8 cellular contexts compared by ENCODE assay signal in the genomic region with DNA sequence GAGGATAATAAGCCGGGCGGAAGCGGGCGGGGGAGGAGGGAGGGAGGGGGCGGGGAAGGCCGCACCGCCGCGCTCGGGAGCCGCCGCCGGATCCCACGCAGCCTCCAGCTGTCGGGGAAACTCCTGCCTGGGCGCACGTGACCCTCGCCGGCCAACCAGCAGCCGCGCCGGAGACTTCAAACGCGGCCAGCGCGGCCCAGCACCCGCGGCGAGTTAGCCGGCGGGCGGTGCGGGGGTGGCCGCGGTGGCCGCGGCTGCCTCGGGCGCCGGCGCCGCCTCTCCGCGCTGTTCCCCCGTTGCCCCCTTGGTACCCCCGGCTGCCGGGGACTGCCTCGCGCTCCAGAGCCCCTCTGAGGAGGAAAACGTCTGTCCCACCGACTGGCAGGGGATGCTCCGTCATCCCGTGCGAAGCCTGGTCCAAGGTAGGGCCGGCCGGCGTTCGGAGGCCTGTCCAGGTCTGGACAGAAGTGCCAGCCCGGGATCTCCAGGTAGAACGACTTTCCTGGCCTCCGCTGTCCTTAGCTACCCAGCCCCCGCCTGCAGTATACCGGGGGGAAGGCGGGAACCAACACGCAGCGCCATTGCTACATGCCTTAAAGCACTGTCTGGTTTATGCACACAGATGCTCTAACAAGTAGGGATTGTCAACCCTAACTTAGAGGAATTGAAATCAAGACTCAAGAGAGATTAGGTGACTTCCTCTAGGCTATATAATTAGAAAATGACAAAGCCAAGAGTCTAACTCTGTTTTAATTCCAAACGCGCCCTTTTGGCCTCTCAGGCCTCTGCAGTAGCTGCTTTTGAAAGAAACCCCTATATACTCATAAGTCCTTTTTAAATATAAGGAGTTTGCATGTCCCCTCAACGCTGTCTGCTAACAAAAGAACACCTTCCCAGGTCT. TPM values are rescaled to one million over a fixed set of nuclear protein-coding genes. Genes with fewer than 3 reads are reported as not detected.
DNase-seq lines count a peak whose midpoint lies in the region; ATAC-seq and TF ChIP-seq lines count a peak whose summit lies in the region.

A gene with protein sequence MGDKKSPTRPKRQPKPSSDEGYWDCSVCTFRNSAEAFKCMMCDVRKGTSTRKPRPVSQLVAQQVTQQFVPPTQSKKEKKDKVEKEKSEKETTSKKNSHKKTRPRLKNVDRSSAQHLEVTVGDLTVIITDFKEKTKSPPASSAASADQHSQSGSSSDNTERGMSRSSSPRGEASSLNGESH (minus strand): TSS at position 9 of the 901 bp plus-strand sequence. CDS start 68 bp downstream, outside the sequence.

- peaks cover 41% of the 10 kb centered on the region for H3K4me1 Mint-ChIP-seq in activated naive CD8-positive, alpha-beta T cell treated with anti-CD3 and anti-CD28 coated beads, Interleukin-2, amount 50 U/mL, for 24 hours

- H3K23ac ChIP-seq in trophoblast cell (ENCODE audit: low read length), result no peak within 1 kb of the TSS

- peak within 1 kb of the TSS; percentile 85 for H3K27ac Mint-ChIP-seq in activated naive CD8-positive, alpha-beta T cell treated with anti-CD3 and anti-CD28 coated beads, Interleukin-2, amount 50 U/mL, for 24 hours

- peak within 1 kb of the TSS; percentile 85 for H2BK120ac ChIP-seq in trophoblast cell (ENCODE audit: insufficient read depth, low read length, poor library complexity)

- H3K4me1 ChIP-seq in cardiac muscle cell (ENCODE audit: low read depth) (peaks cover 12% of the 10 kb centered on the region), trophoblast cell (ENCODE audit: control insufficient read depth in 1 of 2, insufficient read depth in 2 of 2, low read length in 2 of 2) (no peaks in the 10 kb centered on the region), tibial nerve (peaks cover 0 to 40% (median 6%) of the 10 kb centered on the region in 4 donors)

- H3K4me3 Mint-ChIP-seq in activated naive CD8-positive, alpha-beta T cell treated with anti-CD3 and anti-CD28 coated beads, Interleukin-2, amount 50 U/mL, for 24 hours, result peak within 1 kb of the TSS; percentile 92

- DNase-seq in GM10248 (ENCODE audit: extremely low spot score) (peak; percentile 92), HEK293T (ENCODE audit: extremely low spot score) (peak; percentile 92), MV-4-11 (lab: John Stamatoyannopoulos, UW) (peak; percentile 80), SW480 (ENCODE audit: low spot score) (peak; percentile 82), cardiac muscle cell (ENCODE audit: low read depth in 1 of 2, low spot score in 1 of 2) (peak; percentile 93 to 95), trophoblast cell (peak; percentile 89 to 93), tibial nerve (ENCODE audit: low spot score in 2 of 2) (peak; percentile 79 to 80)
- DNase-seq in activated naive CD8-positive, alpha-beta T cell treated with anti-CD3 and anti-CD28 coated beads, Interleukin-2, amount 50 U/mL, for 24 hours, result peak; percentile 88

- peak within 1 kb of the TSS; percentile 94 for H3K18ac ChIP-seq in trophoblast cell (ENCODE audit: low read length)

- ATAC-seq in activated naive CD8-positive, alpha-beta T cell treated with anti-CD3 and anti-CD28 coated beads, Interleukin-2, amount 50 U/mL, for 24 hours, result peak; percentile 85

- H2AK5ac ChIP-seq in trophoblast cell (ENCODE audit: low read length), result no peak within 1 kb of the TSS

- peak within 1 kb of the TSS; percentile 93 for H4K8ac ChIP-seq in trophoblast cell (ENCODE audit: low read depth, low read length)

- TF ChIP-seq CTCF in GM10248 (IDR thresholded peaks at IDR 0.05; ENCODE audit: control extremely low read depth, extremely low read depth, low read depth, missing control alignments) (no peak), cardiac muscle cell (IDR thresholded peaks at IDR 0.05; ENCODE audit: low read depth, low read length) (no peak), tibial nerve (IDR thresholded peaks at IDR 0.05) (no peak)

- H3K36me3 Mint-ChIP-seq in activated naive CD8-positive, alpha-beta T cell treated with anti-CD3 and anti-CD28 coated beads, Interleukin-2, amount 50 U/mL, for 24 hours (ENCODE audit: low read depth), result peaks cover 17% of the 10 kb centered on the region

- peak within 1 kb of the TSS; percentile 72 for H3K9ac ChIP-seq in trophoblast cell (ENCODE audit: low read length)

- peak within 1 kb of the TSS; percentile 91 for H3K4me2 ChIP-seq in trophoblast cell (ENCODE audit: low read length)

- H2BK5ac ChIP-seq in trophoblast cell (ENCODE audit: low read depth, low read length, poor library complexity), result peak within 1 kb of the TSS; percentile 64

- H3K4ac ChIP-seq in trophoblast cell (ENCODE audit: low read depth, low read length), result no peak within 1 kb of the TSS

- H4K91ac ChIP-seq in trophoblast cell (ENCODE audit: low read depth, low read length), result peak within 1 kb of the TSS; percentile 86

- peaks cover 5% of the 10 kb centered on the region for H3K79me2 ChIP-seq in trophoblast cell (ENCODE audit: control insufficient read depth, insufficient read depth, low read length, poor library complexity)

- peaks cover 10% of the 10 kb centered on the region for H3K79me1 ChIP-seq in trophoblast cell (ENCODE audit: low read length)

- CTCF ChIA-PET in GM10248 (lab: Yijun Ruan, JAX), result interaction anchor here (1.1 to 1.9 kb wide), 2 partner anchors 53 to 60 kb away, joined by 3 to 7 read pairs; no protein-coding TSS in a partner anchor
- CTCF ChIA-PET in HEK293T (lab: Yijun Ruan, JAX), result interaction anchor here (0.5 kb wide), 1 partner anchor 20 kb away, joined by 3 read pairs; no protein-coding TSS in a partner anchor

- H3K27ac ChIP-seq in cardiac muscle cell, result peak within 1 kb of the TSS; percentile 96
- peak within 1 kb of the TSS; percentile 63 for H3K27ac ChIP-seq in trophoblast cell (ENCODE audit: low read depth, low read length)
- H3K27ac ChIP-seq in tibial nerve, result peak within 1 kb of the TSS; percentile 86 to 95 (median 90)

- peak within 1 kb of the TSS; percentile 63 for H4K12ac ChIP-seq in trophoblast cell (ENCODE audit: low read depth, low read length)

- TF ChIP-seq POLR2A in tibial nerve (IDR thresholded peaks at IDR 0.05), result peak in 1 of 2 donors; percentile 43

- no peaks in the 10 kb centered on the region for H3K9me3 ChIP-seq in cardiac muscle cell (ENCODE audit: low read depth)
- H3K9me3 ChIP-seq in trophoblast cell (ENCODE audit: insufficient read depth, low read depth, low read length), result no peaks in the 10 kb centered on the region
- H3K9me3 ChIP-seq in tibial nerve, result no peaks in the 10 kb centered on the region

- H3K27me3 ChIP-seq in cardiac muscle cell, result peaks cover 7% of the 10 kb centered on the region
- peaks cover 3% of the 10 kb centered on the region for H3K27me3 ChIP-seq in trophoblast cell (ENCODE audit: insufficient read depth, low read length)
- no peaks in the 10 kb centered on the region for H3K27me3 ChIP-seq in tibial nerve

- peak within 1 kb of the TSS; percentile 86 for H3K14ac ChIP-seq in trophoblast cell (ENCODE audit: low read length)

- peak within 1 kb of the TSS; percentile 92 for H2AFZ ChIP-seq in trophoblast cell (ENCODE audit: insufficient read depth, low read length, poor library complexity)

- no peaks in the 10 kb centered on the region for H3K27me3 Mint-ChIP-seq in activated naive CD8-positive, alpha-beta T cell treated with anti-CD3 and anti-CD28 coated beads, Interleukin-2, amount 50 U/mL, for 24 hours

- POLR2A ChIA-PET in GM10248 (lab: Yijun Ruan, JAX), result no interaction called here
- POLR2A ChIA-PET in HEK293T (lab: Yijun Ruan, JAX), result interaction anchor here (0.6 to 2.0 kb wide), 4 partner anchors 9 to 93 kb away, joined by 3 to 6 read pairs (median 4); a partner anchor contains a TSS

- H3K4me3 ChIP-seq in cardiac muscle cell, result peak within 1 kb of the TSS; percentile 98
- H3K4me3 ChIP-seq in trophoblast cell (ENCODE audit: low read depth, low read length), result peak within 1 kb of the TSS; percentile 76
- peak within 1 kb of the TSS; percentile 71 to 91 (median 84) for H3K4me3 ChIP-seq in tibial nerve

- H3K36me3 ChIP-seq in cardiac muscle cell (no peaks in the 10 kb centered on the region), trophoblast cell (ENCODE audit: control insufficient read depth in 1 of 2, insufficient read depth in 2 of 2, low read length in 2 of 2) (peaks cover 0 to 2% of the 10 kb centered on the region in 2 experiments), tibial nerve (no peaks in the 10 kb centered on the region)

- TF ChIP-seq EP300 in tibial nerve (IDR thresholded peaks at IDR 0.05), result peak in 1 of 2 donors; percentile 2

- no peaks in the 10 kb centered on the region for H3K9me3 Mint-ChIP-seq in activated naive CD8-positive, alpha-beta T cell treated with anti-CD3 and anti-CD28 coated beads, Interleukin-2, amount 50 U/mL, for 24 hours

- H2BK12ac ChIP-seq in trophoblast cell (ENCODE audit: low read length), result peak within 1 kb of the TSS; percentile 5

- WGBS in trophoblast cell (ENCODE audit: extremely low coverage, insufficient coverage, insufficient read length), result no CpG with 5 or more reads among the region's 69 CpGs
- WGBS in tibial nerve, 2 donors, result 5 to 6% methylated on average over 23 to 31 of the region's 69 CpGs

TF ChIP-seq in HEK293T, 16 proteins besides CTCF, POLR2A, EP300 and RAD21:
- TF ChIP-seq HDGF (IDR thresholded peaks at IDR 0.05; ENCODE audit: borderline replicate concordance) (no peak), FOXM1 (IDR thresholded peaks at IDR 0.05; ENCODE audit: borderline replicate concordance) (no peak), L3MBTL2 (conservative IDR thresholded peaks at IDR 0.05) (peak; percentile 80), SUZ12 (IDR thresholded peaks at IDR 0.05) (no peak)
- TF ChIP-seq, protein P1, sequence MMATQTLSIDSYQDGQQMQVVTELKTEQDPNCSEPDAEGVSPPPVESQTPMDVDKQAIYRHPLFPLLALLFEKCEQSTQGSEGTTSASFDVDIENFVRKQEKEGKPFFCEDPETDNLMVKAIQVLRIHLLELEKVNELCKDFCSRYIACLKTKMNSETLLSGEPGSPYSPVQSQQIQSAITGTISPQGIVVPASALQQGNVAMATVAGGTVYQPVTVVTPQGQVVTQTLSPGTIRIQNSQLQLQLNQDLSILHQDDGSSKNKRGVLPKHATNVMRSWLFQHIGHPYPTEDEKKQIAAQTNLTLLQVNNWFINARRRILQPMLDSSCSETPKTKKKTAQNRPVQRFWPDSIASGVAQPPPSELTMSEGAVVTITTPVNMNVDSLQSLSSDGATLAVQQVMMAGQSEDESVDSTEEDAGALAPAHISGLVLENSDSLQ (IDR thresholded peaks at IDR 0.05), result no peak
TF ChIP-seq in HEK293T: peak in this region for 1.

RNA-seq across cellular contexts. Expression of the gene that starts here (rescaled TPM):
- 26.9 and 59.8 TPM in 2 replicates for total RNA-seq in cardiac muscle cell
- polyA plus RNA-seq in cardiac muscle cell, result 39.3 and 54.5 TPM in 2 replicates
- 11.1 and 11.8 TPM in 2 replicates for polyA plus RNA-seq in trophoblast cell (2013)
- 10 to 100 TPM; 25.7 to 66.0 (median 38.7) TPM for total RNA-seq in tibial nerve

Comparison
In these comparisons a context has a peak if more than half of its experiments do, and no peak if none do; other contexts are left out.
1. Peak in every context shown above with its lines: DNase-seq, ATAC-seq, H3K4me3 ChIP-seq and H3K27ac ChIP-seq.